Comparison of ENCODE assay signal across 34 cellular contexts in the genomic region with DNA sequence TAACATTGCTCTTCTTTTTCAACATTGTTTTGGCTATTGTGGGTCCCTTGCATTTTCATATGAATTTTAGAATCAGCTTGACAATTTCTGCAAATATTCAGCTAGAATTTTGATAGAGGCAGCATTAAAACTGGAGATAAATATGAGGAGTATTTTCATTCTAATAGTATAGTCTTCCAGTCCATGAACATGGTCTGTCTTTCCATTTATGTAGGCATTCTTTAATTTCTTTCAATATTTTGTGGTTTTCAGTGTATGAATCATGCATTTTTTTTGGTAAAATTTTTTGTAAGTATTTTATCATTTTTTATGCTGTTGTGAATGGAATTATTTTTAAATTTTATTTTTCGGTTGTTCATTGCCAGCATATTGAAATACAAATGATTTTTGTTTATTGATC.
"Had no signal": no experiment of that assay in that cellular context is flagged by ENCODE, and none has a peak within 500 bp of the region (broad histone marks: within the 10 kb centered on the region; RNA-seq: fewer than 3 reads in every experiment).

No MANE protein-coding gene starts in this region.

- H3K36me3 Mint-ChIP-seq: activated CD4-positive, alpha-beta memory T cell treated with anti-CD3 and anti-CD28 coated beads for 36 hours; activated CD8-positive, alpha-beta memory T cell treated with anti-CD3 and anti-CD28 coated beads, Interleukin-2, amount 10 ng/mL, durations not matched to agents 7 days and 5 days; T-cell had no signal

- H3K4me3 Mint-ChIP-seq: activated CD4-positive, alpha-beta memory T cell treated with anti-CD3 and anti-CD28 coated beads for 36 hours; activated CD4-positive, alpha-beta T cell treated with anti-CD3 and anti-CD28 coated beads for 36 hours; activated CD4-positive, alpha-beta T cell treated with anti-CD3 and anti-CD28 coated beads, Interleukin-2, amount 10 ng/mL, durations not matched to agents 24 days and 14 days; activated CD8-positive, alpha-beta memory T cell treated with anti-CD3 and anti-CD28 coated beads, Interleukin-2, amount 10 ng/mL, durations not matched to agents 7 days and 5 days; activated CD8-positive, alpha-beta T cell treated with anti-CD3 and anti-CD28 coated beads, Interleukin-2, amount 10 ng/mL, durations not matched to agents 7 days and 5 days; activated naive CD8-positive, alpha-beta T cell; activated T-cell treated with anti-CD3 and anti-CD28 coated beads, Interleukin-2, amount 50 U/mL, for 24 hours; activated T-helper 17 cell treated with anti-CD3 and anti-CD28 coated beads, Interleukin-2, amount 50 U/mL, for 72 hours; T-cell; T-helper 1 cell treated with Interleukin-12 subunit alpha and Interleukin-12 subunit beta and Interleukin-4 antibody, amounts not matched to agents 30 μg/mL and 1 μg/mL, for 36 hours had no signal

- H3K27me3 ChIP-seq: body of pancreas, esophagus squamous epithelium, gastrocnemius medialis, heart left ventricle had no signal

- H3K9me3 Mint-ChIP-seq: activated CD4-positive, alpha-beta memory T cell treated with anti-CD3 and anti-CD28 coated beads for 36 hours; activated CD4-positive, alpha-beta T cell treated with anti-CD3 and anti-CD28 coated beads, Interleukin-2, amount 10 ng/mL, durations not matched to agents 24 days and 14 days; activated T-cell treated with anti-CD3 and anti-CD28 coated beads, Interleukin-2, amount 50 U/mL, for 24 hours; activated T-helper 17 cell treated with anti-CD3 and anti-CD28 coated beads, Interleukin-2, amount 50 U/mL, for 72 hours; T-cell; T-helper 1 cell treated with Interleukin-12 subunit alpha and Interleukin-12 subunit beta and Interleukin-4 antibody, amounts not matched to agents 30 μg/mL and 1 μg/mL, for 36 hours had no signal

- H3K4me1 ChIP-seq: body of pancreas, esophagus squamous epithelium, gastrocnemius medialis, heart left ventricle had no signal

- DNase-seq: activated CD4-positive, alpha-beta memory T cell treated with anti-CD3 and anti-CD28 coated beads for 36 hours; activated CD4-positive, alpha-beta T cell treated with anti-CD3 and anti-CD28 coated beads for 36 hours; activated CD4-positive, alpha-beta T cell treated with anti-CD3 and anti-CD28 coated beads, Interleukin-2, amount 10 ng/mL, durations not matched to agents 24 days and 14 days; activated CD4-positive, CD25-positive, alpha-beta regulatory T cell; activated CD4-positive, CD25-positive, alpha-beta regulatory T cell treated with anti-CD3 and anti-CD28 coated beads, Interleukin-2, amount 50 U/mL, for 72 hours; activated CD8-positive, alpha-beta memory T cell treated with anti-CD3 and anti-CD28 coated beads, Interleukin-2, amount 10 ng/mL, durations not matched to agents 7 days and 5 days; activated CD8-positive, alpha-beta memory T cell treated with anti-CD3 and anti-CD28 coated beads, Interleukin-2, amount 50 U/mL, for 4 hours; activated CD8-positive, alpha-beta T cell treated with anti-CD3 and anti-CD28 coated beads, Interleukin-2, amount 10 ng/mL, durations not matched to agents 7 days and 5 days; activated effector memory CD4-positive, alpha-beta T cell treated with Interleukin-2 at 50 U/mL for 16 hours; activated gamma-delta T cell treated with Interleukin-2 at 50 U/mL for 16 hours; activated naive CD4-positive, alpha-beta T cell treated with anti-CD3 and anti-CD28 coated beads, Interleukin-2, amount 50 U/mL, for 16 hours; activated naive CD4-positive, alpha-beta T cell treated with Interleukin-2 at 50 U/mL for 16 hours; activated T-cell treated with anti-CD3 and anti-CD28 coated beads, Interleukin-2, amount 50 U/mL, for 24 hours; amygdala; aorta; body of pancreas; caudate nucleus; cortex of kidney; dermis blood vessel endothelial cell; effector CD4-positive, alpha-beta T cell; esophagus squamous epithelium; foreskin fibroblast; gastrocnemius medialis; glutamatergic neuron; heart left ventricle; T-cell; T1000 had no signal

- H3K27ac ChIP-seq: body of pancreas, epithelial cell of prostate, esophagus squamous epithelium, gastrocnemius medialis, heart left ventricle had no signal

- H3K36me3 ChIP-seq: esophagus squamous epithelium, gastrocnemius medialis, heart left ventricle had no signal

- H3K27me3 Mint-ChIP-seq: activated CD4-positive, alpha-beta memory T cell treated with anti-CD3 and anti-CD28 coated beads for 36 hours; activated CD4-positive, alpha-beta T cell treated with anti-CD3 and anti-CD28 coated beads for 36 hours; activated CD4-positive, alpha-beta T cell treated with anti-CD3 and anti-CD28 coated beads, Interleukin-2, amount 10 ng/mL, durations not matched to agents 24 days and 14 days; activated CD8-positive, alpha-beta memory T cell treated with anti-CD3 and anti-CD28 coated beads, Interleukin-2, amount 10 ng/mL, durations not matched to agents 7 days and 5 days had no signal

- H3K27ac Mint-ChIP-seq: activated CD4-positive, alpha-beta memory T cell treated with anti-CD3 and anti-CD28 coated beads for 36 hours; activated CD4-positive, alpha-beta T cell treated with anti-CD3 and anti-CD28 coated beads for 36 hours; activated CD4-positive, alpha-beta T cell treated with anti-CD3 and anti-CD28 coated beads, Interleukin-2, amount 10 ng/mL, durations not matched to agents 24 days and 14 days; activated CD8-positive, alpha-beta memory T cell treated with anti-CD3 and anti-CD28 coated beads, Interleukin-2, amount 10 ng/mL, durations not matched to agents 7 days and 5 days; activated CD8-positive, alpha-beta T cell treated with anti-CD3 and anti-CD28 coated beads, Interleukin-2, amount 10 ng/mL, durations not matched to agents 7 days and 5 days; activated naive CD8-positive, alpha-beta T cell; activated T-cell treated with anti-CD3 and anti-CD28 coated beads, Interleukin-2, amount 50 U/mL, for 24 hours; activated T-helper 17 cell treated with anti-CD3 and anti-CD28 coated beads, Interleukin-2, amount 50 U/mL, for 72 hours; T-cell; T-helper 1 cell treated with Interleukin-12 subunit alpha and Interleukin-12 subunit beta and Interleukin-4 antibody, amounts not matched to agents 30 μg/mL and 1 μg/mL, for 36 hours had no signal

- H3K9me3 ChIP-seq: body of pancreas, esophagus squamous epithelium, gastrocnemius medialis had no signal

- FAIRE-seq: colon, endometrium, endothelial cell of umbilical vein had no signal

- H3K4me3 ChIP-seq: body of pancreas, esophagus squamous epithelium, gastrocnemius medialis, heart left ventricle had no signal

- H3K4me1 Mint-ChIP-seq: activated CD4-positive, alpha-beta T cell treated with anti-CD3 and anti-CD28 coated beads for 36 hours; activated CD4-positive, alpha-beta T cell treated with anti-CD3 and anti-CD28 coated beads, Interleukin-2, amount 10 ng/mL, durations not matched to agents 24 days and 14 days; activated CD8-positive, alpha-beta memory T cell treated with anti-CD3 and anti-CD28 coated beads, Interleukin-2, amount 10 ng/mL, durations not matched to agents 7 days and 5 days; activated T-helper 17 cell treated with anti-CD3 and anti-CD28 coated beads, Interleukin-2, amount 50 U/mL, for 72 hours; T-cell had no signal
